In the genomic region with DNA sequence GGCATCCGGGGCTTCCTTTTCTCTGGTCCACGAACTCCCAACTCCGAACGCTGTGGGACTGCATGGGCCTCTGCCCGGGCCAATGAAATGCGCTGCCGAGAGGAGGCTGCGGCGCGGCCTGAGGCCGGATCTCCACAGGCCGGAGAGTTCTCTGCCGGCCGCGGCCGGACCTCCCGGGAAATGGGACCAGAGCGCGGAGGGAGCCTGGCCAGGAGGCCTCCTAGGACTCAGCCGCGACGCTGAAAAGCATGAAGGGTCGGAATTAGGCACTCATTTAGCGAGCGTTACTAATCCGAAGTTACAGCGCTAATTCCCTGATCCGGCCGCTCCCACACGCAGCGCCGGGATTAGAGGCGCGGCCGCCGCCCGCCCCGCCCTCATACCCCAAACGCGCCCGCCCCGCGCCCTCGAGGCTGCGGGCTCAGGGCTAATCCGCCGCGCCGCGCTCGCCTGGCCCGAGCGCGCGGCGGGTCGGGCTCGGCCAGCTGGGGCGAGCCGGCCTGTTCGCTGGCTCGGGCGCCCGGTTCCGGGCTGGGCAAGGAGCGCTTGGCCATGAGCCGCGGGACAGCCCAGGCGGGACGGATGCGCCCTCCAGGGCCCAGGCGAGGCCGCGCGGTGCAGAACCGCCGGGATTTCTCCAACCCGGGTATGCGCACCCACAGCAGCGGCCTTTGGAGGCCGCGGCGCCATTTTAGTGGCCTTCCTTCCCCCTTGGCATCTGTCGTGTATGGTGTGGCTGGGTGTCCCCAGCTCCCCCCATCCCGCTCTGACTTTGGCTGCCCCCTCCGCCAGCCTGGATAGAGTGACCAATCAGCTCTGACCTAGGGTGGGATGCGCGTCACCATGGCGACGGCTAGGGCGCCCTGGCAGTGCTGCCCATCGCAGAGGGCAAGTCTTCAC, we compare ENCODE assay signal across 12 cellular contexts. TPM values are rescaled to one million over a fixed set of nuclear protein-coding genes. Genes with fewer than 3 reads are reported as not detected.
DNase-seq lines count a peak whose midpoint lies in the region; FAIRE-seq and TF ChIP-seq lines count a peak whose summit lies in the region.
"Had no signal": no experiment of that assay in that cellular context is flagged by ENCODE, and none has a peak within 500 bp of the region (broad histone marks: within the 10 kb centered on the region; RNA-seq: fewer than 3 reads in every experiment).

No MANE protein-coding gene starts in this region.

- no peaks in the 10 kb centered on the region for H3K4me1 Mint-ChIP-seq in type B pancreatic cell (ENCODE audit: unreplicated experiment)

- H3K4me2 ChIP-seq in endothelial cell of umbilical vein (ENCODE audit: insufficient read depth, low read length) (no peak overlapping the region), mesenchymal stem cell (ENCODE audit: low read length, poor library complexity, severe bottlenecking) (peak overlapping the region; percentile 59)

- peak overlapping the region; percentile 17 for H3K4me3 Mint-ChIP-seq in type B pancreatic cell

- H3K23ac ChIP-seq in mesenchymal stem cell (ENCODE audit: low read length in 2 of 2), result no peak overlapping the region

- no peak overlapping the region for H3K27ac ChIP-seq in endothelial cell of umbilical vein (ENCODE audit: insufficient read depth, low read depth, low read length)
- no peak overlapping the region for H3K27ac ChIP-seq in mesenchymal stem cell (ENCODE audit: low read length, poor library complexity, severe bottlenecking)
- H3K27ac ChIP-seq in RWPE1, result no peak overlapping the region

- DNase-seq in NCI-H82 (lab: John Stamatoyannopoulos, UW) (peak; percentile 96), endothelial cell of umbilical vein (ENCODE audit: low read depth, low spot score) (no peak), mesenchymal stem cell (no peak), type B pancreatic cell (ENCODE audit: extremely low spot score, unreplicated experiment) (no peak), RWPE1 (ENCODE audit: low spot score) (no peak), H54 (ENCODE audit: insufficient read length, low spot score) (no peak), LoVo (ENCODE audit: low spot score) (no peak)
- DNase-seq: activated T-cell treated with anti-CD3 and anti-CD28 coated beads for 4 hours; Kasumi-1; stimulated activated naive B cell treated with anti-CD40 and anti-IgM and Interleukin-4, amounts not matched to agents 10 μg/mL and 1 μg/mL and 100 μg/mL, for 72 hours; T-helper 2 cell had no signal

- H3K36me3 ChIP-seq in endothelial cell of umbilical vein (ENCODE audit: control insufficient read depth in 2 of 2, extremely low read depth in 1 of 2, insufficient read depth in 2 of 2, low read length in 2 of 2), result no peaks in the 10 kb centered on the region
- no peaks in the 10 kb centered on the region for H3K36me3 ChIP-seq in mesenchymal stem cell (ENCODE audit: control insufficient read depth in 1 of 2, insufficient read depth in 2 of 2, low read depth in 1 of 2, low read length in 2 of 2)

- no peaks in the 10 kb centered on the region for H3K9me1 ChIP-seq in endothelial cell of umbilical vein (replicated peaks; ENCODE audit: control insufficient read depth, extremely low read depth, insufficient read depth, low read length)

- H3K18ac ChIP-seq in mesenchymal stem cell (ENCODE audit: low read depth in 1 of 2, low read length in 2 of 2), result no peak overlapping the region

- no peaks in the 10 kb centered on the region for H4K20me1 ChIP-seq in endothelial cell of umbilical vein (replicated peaks; ENCODE audit: control insufficient read depth, extremely low read depth, insufficient read depth, low read length)

- POLR2A ChIA-PET in endothelial cell of umbilical vein (lab: Charles Lee) (no interaction called here), RWPE1 (lab: Yijun Ruan, JAX; ENCODE audit: low non-redundant PET) (no interaction called here)

- H3K9me3 Mint-ChIP-seq in type B pancreatic cell, result no peaks in the 10 kb centered on the region

- H2BK15ac ChIP-seq in mesenchymal stem cell (ENCODE audit: low read depth, poor library complexity, severe bottlenecking), result no peak overlapping the region

- no peaks in the 10 kb centered on the region for H3K79me1 ChIP-seq in mesenchymal stem cell (replicated peaks; ENCODE audit: low read length, poor library complexity, severe bottlenecking)

- no peak overlapping the region for H3K27ac Mint-ChIP-seq in type B pancreatic cell

- H3K27me3 ChIP-seq in endothelial cell of umbilical vein (ENCODE audit: control insufficient read depth in 2 of 2, insufficient read depth in 2 of 2, low read length in 2 of 2) (peaks cover 91 to 98% of the 10 kb centered on the region in 2 experiments), mesenchymal stem cell (ENCODE audit: control insufficient read depth in 1 of 2, insufficient read depth in 1 of 2, low read length in 2 of 2) (peaks cover 96 to 97% of the 10 kb centered on the region in 2 experiments)

- H3K14ac ChIP-seq in mesenchymal stem cell (ENCODE audit: low read length in 2 of 2), result no peak overlapping the region

- no peak overlapping the region for H3K4me3 ChIP-seq in endothelial cell of umbilical vein (replicated peaks in 1 of 3; ENCODE audit: insufficient read depth in 1 of 3, low read depth in 1 of 3, low read length in 3 of 3)
- no peak overlapping the region for H3K4me3 ChIP-seq in mesenchymal stem cell (ENCODE audit: insufficient read depth in 1 of 2, low read depth in 1 of 2, low read length in 2 of 2)

- TF ChIP-seq POLR2A in endothelial cell of umbilical vein (IDR thresholded peaks at IDR 0.05; ENCODE audit: low read depth, low read length) (no peak), H54 (IDR thresholded peaks at IDR 0.05; ENCODE audit: low read depth, low read length) (no peak)

- CTCF ChIA-PET in endothelial cell of umbilical vein (lab: Charles Lee) (interaction anchor here (0.9 to 2.8 kb wide), 2 partner anchors 11 to 13 kb away, joined by 3 to 14 read pairs; no protein-coding TSS in a partner anchor), RWPE1 (lab: Yijun Ruan, JAX) (interaction anchor here (1.9 kb wide), 1 partner anchor 13 kb away, joined by 10 read pairs; no protein-coding TSS in a partner anchor)

- 2% methylated on average over 92 of the region's 92 CpGs for WGBS in mesenchymal stem cell

- no TSS peak for BruUV-seq in endothelial cell of umbilical vein (replicated peaks; lab: Mats Ljungman, UMichigan)

- peaks cover 93% of the 10 kb centered on the region for H3K27me3 Mint-ChIP-seq in type B pancreatic cell

- H3K79me2 ChIP-seq in endothelial cell of umbilical vein (ENCODE audit: control insufficient read depth, insufficient read depth, low read length), result no peaks in the 10 kb centered on the region

- H2AK5ac ChIP-seq in mesenchymal stem cell (ENCODE audit: low read length, severe bottlenecking), result no peak overlapping the region

- dilution Hi-C loops in endothelial cell of umbilical vein (cut with MboI; ENCODE audit: extremely low pct_ligation_motif_present, low sequenced_read_pairs), result no loop called here

- H3K9ac ChIP-seq in endothelial cell of umbilical vein (replicated peaks; ENCODE audit: extremely low read depth, insufficient read depth, low read length) (no peak overlapping the region), mesenchymal stem cell (ENCODE audit: low read length) (no peak overlapping the region)

- FAIRE-seq in endothelial cell of umbilical vein (lab: Jason Lieb, UNC) (no peak), H54 (lab: Jason Lieb, UNC) (no peak)
- FAIRE-seq: colon had no signal

- no peak for TF ChIP-seq CTCF in endothelial cell of umbilical vein (IDR thresholded peaks at IDR 0.05; ENCODE audit: extremely low read depth in 1 of 2, insufficient read depth in 1 of 2, low read depth in 1 of 2, low read length in 2 of 2)
- TF ChIP-seq CTCF in type B pancreatic cell (conservative IDR thresholded peaks at IDR 0.05), result no peak
- TF ChIP-seq CTCF in RWPE1 (conservative IDR thresholded peaks at IDR 0.05; ENCODE audit: low read depth), result no peak

- no peak overlapping the region for H4K91ac ChIP-seq in mesenchymal stem cell (ENCODE audit: low read length)

- H3K4me1 ChIP-seq in endothelial cell of umbilical vein (ENCODE audit: control insufficient read depth, extremely low read depth, insufficient read depth, low read length) (no peaks in the 10 kb centered on the region), mesenchymal stem cell (ENCODE audit: control insufficient read depth, insufficient read depth, low read depth, low read length) (peaks cover 16% of the 10 kb centered on the region)

- no peak overlapping the region for H3K4ac ChIP-seq in mesenchymal stem cell (ENCODE audit: low read depth in 1 of 2, low read length in 2 of 2)

- H2AFZ ChIP-seq in endothelial cell of umbilical vein (ENCODE audit: low read depth, low read length) (no peak overlapping the region), mesenchymal stem cell (ENCODE audit: low read depth, low read length) (no peak overlapping the region)

- no peak overlapping the region for H2BK5ac ChIP-seq in mesenchymal stem cell (ENCODE audit: low read depth, low read length, poor library complexity, severe bottlenecking)

- H4K8ac ChIP-seq in mesenchymal stem cell (ENCODE audit: low read length), result no peak overlapping the region

- no peak overlapping the region for H2BK120ac ChIP-seq in mesenchymal stem cell (ENCODE audit: low read depth, low read length)

- intact Hi-C loops in endothelial cell of umbilical vein (cut with micrococcal nuclease), result no loop called here

- no peak overlapping the region for H2BK12ac ChIP-seq in mesenchymal stem cell (ENCODE audit: low read length in 2 of 2)

- no peaks in the 10 kb centered on the region for H3K36me3 Mint-ChIP-seq in type B pancreatic cell
- H3K36me3 Mint-ChIP-seq: stimulated activated naive B cell treated with anti-CD40 and anti-IgM and Interleukin-4, amounts not matched to agents 10 μg/mL and 1 μg/mL and 100 μg/mL, for 72 hours had no signal

- H3K9me3 ChIP-seq in endothelial cell of umbilical vein (replicated peaks; ENCODE audit: control insufficient read depth, insufficient read depth, low read length) (no peaks in the 10 kb centered on the region), mesenchymal stem cell (ENCODE audit: control insufficient read depth, low read length) (peaks cover 5% of the 10 kb centered on the region)

RNA-seq across cellular contexts. Expression of gene POLG, which starts 36.8 kb away (rescaled TPM):
- total RNA-seq in endothelial cell of umbilical vein (77.7 and 79.4 TPM in 2 replicates), type B pancreatic cell (ENCODE audit: low replicate concordance) (55.0 and 59.0 TPM in 2 replicates)
- 33.8 and 36.6 TPM in 2 replicates for polyA plus RNA-seq in endothelial cell of umbilical vein
- polyA plus RNA-seq in endothelial cell of umbilical vein (2011; cell fraction: cytosol; rRNA removed), result 24.9 and 27.4 TPM in 2 replicates
- polyA plus RNA-seq in endothelial cell of umbilical vein (2011; cell fraction: nucleus; rRNA removed), result 236 and 246 TPM in 2 replicates
- 53.5 and 54.2 TPM in 2 replicates for polyA plus RNA-seq in endothelial cell of umbilical vein (2012)
- polyA minus RNA-seq in endothelial cell of umbilical vein, result 74.4 and 77.4 TPM in 2 replicates
- 24.2 TPM for polyA minus RNA-seq in endothelial cell of umbilical vein (2011; cell fraction: cytosol; rRNA and poly(A)+ RNA removed)
- 61.2 and 82.9 TPM in 2 replicates for polyA minus RNA-seq in endothelial cell of umbilical vein (2011; cell fraction: nucleus; rRNA and poly(A)+ RNA removed)
- 18.2 TPM for polyA plus RNA-seq in mesenchymal stem cell (2013, experiment 1 of 2)
- 16.6 TPM for polyA plus RNA-seq in mesenchymal stem cell (2013, experiment 2 of 2)
